ENCODE assay signal across 9 cellular contexts in the genomic region with DNA sequence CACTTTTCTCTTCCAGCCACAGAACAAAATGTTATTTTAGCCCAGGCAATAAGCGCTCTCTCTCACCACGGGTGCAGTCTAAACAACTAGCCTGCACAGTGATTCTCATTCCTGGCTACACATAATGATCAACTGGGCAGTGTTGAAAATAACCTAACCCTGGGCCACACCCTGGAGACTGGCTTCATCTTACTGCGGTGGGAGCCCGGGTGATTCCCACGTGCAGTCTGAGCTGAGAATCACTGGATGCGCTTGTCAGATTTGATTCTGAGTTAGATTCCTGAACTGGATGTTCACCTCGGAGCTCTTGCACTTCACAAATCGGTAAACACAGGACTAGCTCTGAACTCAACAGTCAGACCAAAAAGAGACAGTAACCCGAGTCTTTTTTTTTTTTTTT. TPM values are rescaled to one million over a fixed set of nuclear protein-coding genes. Genes with fewer than 3 reads are reported as not detected.
A peak's percentile ranks its signal among the peaks of the same experiment; 100 is the strongest.
DNase-seq lines count a peak whose midpoint lies in the region; ATAC-seq lines count a peak whose summit lies in the region.
"Had no signal": no experiment of that assay in that cellular context is flagged by ENCODE, and none has a peak within 500 bp of the region (broad histone marks: within the 10 kb centered on the region; RNA-seq: fewer than 3 reads in every experiment).

No MANE protein-coding gene starts in this region.

- CTCF ChIA-PET in CD8-positive, alpha-beta memory T cell (lab: Charles Lee), result interaction anchor here (0.8 to 3.2 kb wide), 19 partner anchors 10 to 208 kb away, joined by 3 to 40 read pairs (median 6); a partner anchor contains a TSS

- peaks cover 85% of the 10 kb centered on the region for H3K4me1 ChIP-seq in CD8-positive, alpha-beta memory T cell (ENCODE audit: insufficient read depth, low read length)
- H3K4me1 ChIP-seq in mucosa of rectum (ENCODE audit: control insufficient read depth in 2 of 2, insufficient read depth in 2 of 2, low read length in 2 of 2), result peaks cover 0 to 3% of the 10 kb centered on the region in 2 donors
- H3K4me1 ChIP-seq in aorta (ENCODE audit: control insufficient read depth in 1 of 2, insufficient read depth in 2 of 2, low read length in 2 of 2), result no peaks in the 10 kb centered on the region

- H3K4me3 ChIP-seq in CD8-positive, alpha-beta memory T cell (ENCODE audit: low read length), result peak overlapping the region; percentile 74
- peak overlapping the region in 1 of 2 donors; percentile 42 for H3K4me3 ChIP-seq in mucosa of rectum (ENCODE audit: low read length in 2 of 2)
- H3K4me3 ChIP-seq in aorta (ENCODE audit: low read length in 2 of 2), result no peak overlapping the region

- peak overlapping the region; percentile 40 for H3K27ac ChIP-seq in CD8-positive, alpha-beta memory T cell (ENCODE audit: low read depth, low read length)
- H3K27ac ChIP-seq in mucosa of rectum (ENCODE audit: low read depth in 2 of 2, low read length in 2 of 2) (peak overlapping the region; percentile 29 to 38), aorta (ENCODE audit: low read depth in 1 of 2, low read length in 2 of 2) (no peak overlapping the region)

- peak overlapping the region; percentile 77 to 92 (median 86) for H3K4me3 Mint-ChIP-seq in CD8-positive, alpha-beta memory T cell
- peak overlapping the region; percentile 91 for H3K4me3 Mint-ChIP-seq in activated naive CD8-positive, alpha-beta T cell

- peaks cover 13% of the 10 kb centered on the region for H3K36me3 ChIP-seq in CD8-positive, alpha-beta memory T cell (ENCODE audit: insufficient read depth, low read length)
- H3K36me3 ChIP-seq in mucosa of rectum (ENCODE audit: control insufficient read depth in 2 of 2, insufficient read depth in 2 of 2, low read length in 2 of 2) (peaks cover 0 to 2% of the 10 kb centered on the region in 2 donors), aorta (ENCODE audit: control insufficient read depth in 1 of 2, insufficient read depth in 2 of 2, low read length in 1 of 2) (no peaks in the 10 kb centered on the region)

- no peaks in the 10 kb centered on the region for H3K9me3 Mint-ChIP-seq in CD8-positive, alpha-beta memory T cell
- H3K9me3 Mint-ChIP-seq in activated naive CD8-positive, alpha-beta T cell (ENCODE audit: low read depth), result no peaks in the 10 kb centered on the region

- H3K9me3 ChIP-seq in CD8-positive, alpha-beta memory T cell (ENCODE audit: low read length), result no peaks in the 10 kb centered on the region
- H3K9me3 ChIP-seq in mucosa of rectum (ENCODE audit: control insufficient read depth in 2 of 2, low read length in 2 of 2) (no peaks in the 10 kb centered on the region), aorta (ENCODE audit: control insufficient read depth, low read length) (no peaks in the 10 kb centered on the region)

- peaks cover 0 to 72% (median 17%) of the 10 kb centered on the region in 3 donors for H3K36me3 Mint-ChIP-seq in CD8-positive, alpha-beta memory T cell
- peaks cover 20% of the 10 kb centered on the region for H3K36me3 Mint-ChIP-seq in activated naive CD8-positive, alpha-beta T cell

- peaks cover 86 to 98% (median 96%) of the 10 kb centered on the region in 3 donors for H3K4me1 Mint-ChIP-seq in CD8-positive, alpha-beta memory T cell
- H3K4me1 Mint-ChIP-seq in activated naive CD8-positive, alpha-beta T cell (ENCODE audit: low read depth), result peaks cover 88% of the 10 kb centered on the region

- DNase-seq in CD8-positive, alpha-beta memory T cell, result peak in 1 of 5 donors; percentile 32
- DNase-seq in aorta (no peak), head of caudate nucleus (no peak), hypothalamus (lab: John Stamatoyannopoulos, UW) (no peak), C1 segment of cervical spinal cord (lab: John Stamatoyannopoulos, UW) (no peak)

- peak; percentile 7 for ATAC-seq in HG02938 (IDR thresholded peaks at IDR 0.05; ENCODE audit: unreplicated experiment)
- no peak for ATAC-seq in aorta (ENCODE audit: low FRiP score)
- ATAC-seq: SK-N-SH treated with all-trans-retinoic acid at 6 μM for 48 hours had no signal

- POLR2A ChIA-PET in CD8-positive, alpha-beta memory T cell (lab: Charles Lee), result interaction anchor here (0.5 to 3.6 kb wide), 15 partner anchors 9 to 48 kb away, joined by 3 to 95 read pairs (median 6); a partner anchor contains a TSS

- H3K27me3 Mint-ChIP-seq in CD8-positive, alpha-beta memory T cell, result no peaks in the 10 kb centered on the region
- no peaks in the 10 kb centered on the region for H3K27me3 Mint-ChIP-seq in activated naive CD8-positive, alpha-beta T cell

- H3K9ac ChIP-seq in mucosa of rectum (ENCODE audit: low read depth in 1 of 2, low read length in 2 of 2), result no peak overlapping the region

- H3K27ac Mint-ChIP-seq in CD8-positive, alpha-beta memory T cell, result peak overlapping the region; percentile 74 to 99 (median 94)
- H3K27ac Mint-ChIP-seq in activated naive CD8-positive, alpha-beta T cell, result peak overlapping the region; percentile 97

- WGBS in aorta, 2 donors, result 75 to 77% methylated on average over 9 of the region's 9 CpGs

- no peaks in the 10 kb centered on the region for H3K27me3 ChIP-seq in CD8-positive, alpha-beta memory T cell (ENCODE audit: insufficient read depth, low read length, poor library complexity, severe bottlenecking)
- H3K27me3 ChIP-seq in mucosa of rectum (ENCODE audit: control insufficient read depth in 2 of 2, insufficient read depth in 2 of 2, low read length in 2 of 2), result no peaks in the 10 kb centered on the region
- no peaks in the 10 kb centered on the region for H3K27me3 ChIP-seq in aorta (ENCODE audit: control insufficient read depth in 1 of 2, insufficient read depth in 2 of 2, low read length in 1 of 2)

- intact Hi-C loops in aorta (cut with DNase I) (no loop called here), head of caudate nucleus (cut with DNase I) (no loop called here)

RNA-seq across cellular contexts. Expression of a gene that starts 14.9 kb away (rescaled TPM):
- total RNA-seq in CD8-positive, alpha-beta memory T cell, result 10 to 100 TPM; 89.9 to 92.8 TPM
- polyA plus RNA-seq in CD8-positive, alpha-beta memory T cell, result 153 TPM
- total RNA-seq in aorta, result 10 to 100 TPM; 28.2 to 39.5 TPM
- polyA plus RNA-seq in aorta, result 1 to 10 TPM; 4.1 to 8.6 TPM

RNA-seq across cellular contexts. Expression of a gene that starts 58.8 kb away (rescaled TPM):
- total RNA-seq in CD8-positive, alpha-beta memory T cell, result 10 to 100 TPM; 12.6 to 13.6 TPM
- 1.1 TPM for polyA plus RNA-seq in CD8-positive, alpha-beta memory T cell
- 10 to 100 TPM in 1 of 2 donors, 1 to 10 TPM in 1; 6.9 to 17.5 TPM for total RNA-seq in aorta
- polyA plus RNA-seq in aorta, result 1 to 10 TPM in 1 of 2 donors, under 1 TPM in 1; 0.51 to 1.1 TPM

Comparison
In these comparisons a context has a peak if more than half of its experiments do, and no peak if none do; other contexts are left out.
1. H3K27ac ChIP-seq: peak in CD8-positive, alpha-beta memory T cell (single experiment) and mucosa of rectum (2 of 2); none in aorta (0 of 2).